14 cellular contexts compared by ENCODE assay signal in genomic region chr6:47318236-47318974, GRCh38. TPM values are rescaled to one million over a fixed set of nuclear protein-coding genes. Genes with fewer than 3 reads are reported as not detected.
DNase-seq lines count a peak whose midpoint lies in the region; TF ChIP-seq lines count a peak whose summit lies in the region.
"Had no signal": no experiment of that assay in that cellular context is flagged by ENCODE, and none has a peak within 500 bp of the region (broad histone marks: within the 10 kb centered on the region; RNA-seq: fewer than 3 reads in every experiment).

No MANE protein-coding gene starts in this region.

- no peak overlapping the region for H3K4me2 ChIP-seq in hepatocyte

- H3K27ac Mint-ChIP-seq in mesothelial cell of epicardium, result no peak overlapping the region
- no peak overlapping the region for H3K27ac Mint-ChIP-seq in activated CD4-positive, alpha-beta T cell treated with anti-CD3 and anti-CD28 coated beads, Interleukin-2, amount 10 ng/mL, durations not matched to agents 24 days and 14 days
- H3K27ac Mint-ChIP-seq: CD14-positive monocyte; CD8-positive, alpha-beta T cell; HFFc6 had no signal

- no peaks in the 10 kb centered on the region for H3K79me2 ChIP-seq in hepatocyte

- no peaks in the 10 kb centered on the region for H3K36me3 Mint-ChIP-seq in mesothelial cell of epicardium
- no peaks in the 10 kb centered on the region for H3K36me3 Mint-ChIP-seq in activated CD4-positive, alpha-beta T cell treated with anti-CD3 and anti-CD28 coated beads, Interleukin-2, amount 10 ng/mL, durations not matched to agents 24 days and 14 days (ENCODE audit: low read depth)
- H3K36me3 Mint-ChIP-seq: CD14-positive monocyte; CD8-positive, alpha-beta T cell had no signal

- H4K20me1 ChIP-seq in hepatocyte (ENCODE audit: insufficient read depth, poor library complexity, severe bottlenecking), result no peaks in the 10 kb centered on the region

- no peaks in the 10 kb centered on the region for H3K27me3 Mint-ChIP-seq in mesothelial cell of epicardium (ENCODE audit: low read depth)
- peaks cover 28% of the 10 kb centered on the region for H3K27me3 Mint-ChIP-seq in activated CD4-positive, alpha-beta T cell treated with anti-CD3 and anti-CD28 coated beads, Interleukin-2, amount 10 ng/mL, durations not matched to agents 24 days and 14 days

- intact Hi-C loops in lower leg skin (cut with DNase I; ENCODE audit: low total_unique reads), result no loop called here
- intact Hi-C loops in activated CD4-positive, alpha-beta T cell treated with anti-CD3 and anti-CD28 coated beads, Interleukin-2, amount 10 ng/mL, durations not matched to agents 24 days and 14 days (cut with micrococcal nuclease), result no loop called here

- peak overlapping the region; percentile 6 for H3K27ac ChIP-seq in hepatocyte

- no peaks in the 10 kb centered on the region for H3K9me3 ChIP-seq in hepatocyte (ENCODE audit: low read depth)

- no peaks in the 10 kb centered on the region for H3K27me3 ChIP-seq in hepatocyte

- no peaks in the 10 kb centered on the region for H3K9me3 Mint-ChIP-seq in mesothelial cell of epicardium
- no peaks in the 10 kb centered on the region for H3K9me3 Mint-ChIP-seq in activated CD4-positive, alpha-beta T cell treated with anti-CD3 and anti-CD28 coated beads, Interleukin-2, amount 10 ng/mL, durations not matched to agents 24 days and 14 days
- H3K9me3 Mint-ChIP-seq: CD8-positive, alpha-beta T cell; HFFc6 had no signal

- H3K4me3 Mint-ChIP-seq in mesothelial cell of epicardium, result no peak overlapping the region
- no peak overlapping the region for H3K4me3 Mint-ChIP-seq in activated CD4-positive, alpha-beta T cell treated with anti-CD3 and anti-CD28 coated beads, Interleukin-2, amount 10 ng/mL, durations not matched to agents 24 days and 14 days
- H3K4me3 Mint-ChIP-seq: CD14-positive monocyte; CD8-positive, alpha-beta T cell; HFFc6 had no signal

- no peaks in the 10 kb centered on the region for H3K36me3 ChIP-seq in hepatocyte (replicated peaks; ENCODE audit: insufficient read depth, low read depth)

- peaks cover 11% of the 10 kb centered on the region for H3K4me1 ChIP-seq in hepatocyte (ENCODE audit: insufficient read depth)

- peaks cover 12% of the 10 kb centered on the region for H3K4me1 Mint-ChIP-seq in mesothelial cell of epicardium
- peaks cover 5% of the 10 kb centered on the region for H3K4me1 Mint-ChIP-seq in activated CD4-positive, alpha-beta T cell treated with anti-CD3 and anti-CD28 coated beads, Interleukin-2, amount 10 ng/mL, durations not matched to agents 24 days and 14 days

- TF ChIP-seq CTCF in hepatocyte (IDR thresholded peaks at IDR 0.05; ENCODE audit: poor library complexity) (no peak), lower leg skin (IDR thresholded peaks at IDR 0.05) (no peak), mesothelial cell of epicardium (IDR thresholded peaks at IDR 0.05; ENCODE audit: unreplicated experiment) (no peak)

- no peaks in the 10 kb centered on the region for H3K9me2 ChIP-seq in hepatocyte (replicated peaks; ENCODE audit: insufficient read depth)

- H2AFZ ChIP-seq in hepatocyte, result no peak overlapping the region

- DNase-seq in NCI-H524 (lab: John Stamatoyannopoulos, UW) (peak; percentile 10 to 59), NCI-H524 treated with DMSO at 0.1 percent for 48 hours (lab: John Stamatoyannopoulos, UW) (no peak), Ammon's horn (ENCODE audit: low spot score) (peak; percentile 21), hepatocyte (ENCODE audit: low spot score) (no peak), lower leg skin (ENCODE audit: low spot score in 2 of 2) (no peak), mesothelial cell of epicardium (ENCODE audit: low spot score in 2 of 2, unreplicated experiment in 2 of 2) (no peak)
- no peak for DNase-seq in activated CD4-positive, alpha-beta T cell treated with anti-CD3 and anti-CD28 coated beads, Interleukin-2, amount 10 ng/mL, durations not matched to agents 24 days and 14 days
- DNase-seq: CD8-positive, alpha-beta T cell; COR-L47; HCEC 1CT; HFFc6; KBM-7 had no signal

- H3K4me3 ChIP-seq in hepatocyte (no peak overlapping the region), lower leg skin (ENCODE audit: low read depth, poor library complexity, severe bottlenecking) (no peak overlapping the region)
- H3K4me3 ChIP-seq: GM12878 had no signal

- 80% methylated on average over 3 of the region's 3 CpGs for WGBS in hepatocyte (ENCODE audit: low lambda C conversion rate, missing lambda C conversion rate)
- WGBS in lower leg skin, 2 donors, result 71 to 73% methylated on average over 3 of the region's 3 CpGs

- TF ChIP-seq POLR2A in lower leg skin (IDR thresholded peaks at IDR 0.05), result no peak

RNA-seq across cellular contexts. Expression of gene TNFRSF21, which starts 8.7 kb away (rescaled TPM):
- total RNA-seq in hepatocyte (43.3 and 52.1 TPM in 2 replicates), lower leg skin (1 to 10 TPM; 1.6 to 5.4 (median 3.1) TPM), mesothelial cell of epicardium (23.8 to 25.0 TPM (median 24.2 TPM) in 3 replicates)
- polyA plus RNA-seq in hepatocyte, result 94.5 and 104 TPM in 2 replicates
- total RNA-seq in activated CD4-positive, alpha-beta T cell treated with anti-CD3 and anti-CD28 coated beads, Interleukin-2, amount 10 ng/mL, durations not matched to agents 24 days and 14 days, result 3.8 and 4.2 TPM in 2 replicates

Comparison
In these comparisons a context has a peak if more than half of its experiments do, and no peak if none do; other contexts are left out.
1. DNase-seq: peak in NCI-H524 (2 of 2) and Ammon's horn (single experiment); none in NCI-H524 treated with DMSO at 0.1 percent for 48 hours (single experiment), hepatocyte (single experiment), lower leg skin (0 of 2), mesothelial cell of epicardium (0 of 2) and activated CD4-positive, alpha-beta T cell treated with anti-CD3 and anti-CD28 coated beads, Interleukin-2, amount 10 ng/mL, durations not matched to agents 24 days and 14 days (single experiment).